10 cellular contexts compared by ENCODE assay signal in the genomic region with DNA sequence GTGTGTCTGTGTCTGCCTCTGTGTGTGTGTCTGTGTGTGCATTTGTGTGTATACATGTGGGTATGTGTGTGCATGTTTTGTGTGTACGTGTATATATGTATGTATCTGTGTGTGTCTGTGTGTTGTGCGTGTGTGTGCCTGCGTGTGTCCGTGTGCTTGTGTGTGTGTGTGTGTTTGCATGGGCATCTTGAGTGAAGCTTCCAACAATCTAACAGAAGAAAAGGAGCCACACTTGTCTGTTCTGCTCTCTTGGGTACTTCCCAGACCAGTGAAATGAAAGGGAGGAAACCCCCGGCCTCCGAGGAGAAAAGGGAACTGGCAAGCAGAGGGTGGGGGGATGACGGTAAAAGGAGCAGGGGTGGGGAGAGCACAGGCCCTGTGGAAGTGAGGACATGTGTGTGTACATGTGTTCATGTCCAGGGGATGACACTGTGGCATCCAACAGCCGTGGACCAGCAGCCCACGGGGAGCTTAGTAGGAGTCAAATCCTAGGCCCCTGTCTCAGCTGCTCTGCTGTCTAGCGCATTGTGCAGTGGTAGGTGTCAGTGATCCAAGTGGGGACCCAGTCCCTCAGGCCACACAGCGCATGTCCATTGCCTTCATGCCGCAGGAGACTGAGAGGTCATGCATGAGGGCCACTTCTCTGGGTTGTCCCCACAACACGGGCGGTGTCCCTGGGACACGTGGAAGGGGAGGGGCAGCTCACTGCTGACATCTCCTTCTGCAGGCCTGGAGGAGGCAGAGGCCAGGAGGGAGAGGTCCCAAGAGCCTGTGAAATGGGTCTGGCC. TPM values are rescaled to one million over a fixed set of nuclear protein-coding genes. Genes with fewer than 3 reads are reported as not detected.
DNase-seq lines count a peak whose midpoint lies in the region; ATAC-seq and TF ChIP-seq lines count a peak whose summit lies in the region.
"Had no signal": no experiment of that assay in that cellular context is flagged by ENCODE, and none has a peak within 500 bp of the region (broad histone marks: within the 10 kb centered on the region; RNA-seq: fewer than 3 reads in every experiment).

No MANE protein-coding gene starts in this region.

- no peaks in the 10 kb centered on the region for H4K20me1 ChIP-seq in IMR-90 (ENCODE audit: insufficient read depth, low read length)

- POLR2A ChIA-PET in IMR-90 (lab: Charles Lee; ENCODE audit: unreplicated experiment), result no interaction called here

- no peak overlapping the region for H2BK20ac ChIP-seq in IMR-90 (ENCODE audit: low read depth, low read length)

- no peak overlapping the region for H4K8ac ChIP-seq in IMR-90 (ENCODE audit: low read depth in 2 of 2, low read length in 2 of 2)

- no peak for TF ChIP-seq EP300 in ovary (IDR thresholded peaks at IDR 0.05)

- H3K9ac ChIP-seq in IMR-90 (ENCODE audit: low read depth, low read length), result no peak overlapping the region
- no peak overlapping the region for H3K9ac ChIP-seq in endodermal cell (ENCODE audit: extremely low read depth, low read length, poor library complexity, severe bottlenecking)

- H2BK5ac ChIP-seq in IMR-90 (ENCODE audit: low read depth, low read length, poor library complexity, severe bottlenecking), result peak overlapping the region; percentile 19

- H3K4me2 ChIP-seq in IMR-90 (ENCODE audit: low read depth, low read length), result no peak overlapping the region

- intact Hi-C loops in IMR-90 (cut with micrococcal nuclease), result no loop called here
- intact Hi-C loops in ovary (cut with DNase I), result no loop called here

- no peak for TF ChIP-seq POLR2A in IMR-90 (IDR thresholded peaks at IDR 0.05; ENCODE audit: low read depth, low read length)
- TF ChIP-seq POLR2A in ovary (IDR thresholded peaks at IDR 0.05), result no peak

- H3K27ac ChIP-seq in IMR-90 (ENCODE audit: insufficient read depth, low read length) (no peak overlapping the region), endodermal cell (ENCODE audit: low read depth, low read length) (no peak overlapping the region), neutrophil (peak overlapping the region; percentile 82), ovary (no peak overlapping the region)

- TF ChIP-seq RAD21 in IMR-90 (IDR thresholded peaks at IDR 0.05; ENCODE audit: low read length), result no peak

- H3K4me1 ChIP-seq in IMR-90 (ENCODE audit: control insufficient read depth, insufficient read depth, low read length), result no peaks in the 10 kb centered on the region
- H3K4me1 ChIP-seq in endodermal cell (ENCODE audit: control insufficient read depth, insufficient read depth, low read length), result no peaks in the 10 kb centered on the region
- H3K4me1 ChIP-seq in neutrophil (ENCODE audit: control insufficient read depth in 1 of 2, insufficient read depth in 1 of 2, low read depth in 1 of 2, low read length in 1 of 2), result peaks cover 78 to 98% of the 10 kb centered on the region in 2 experiments
- H3K4me1 ChIP-seq in ovary (ENCODE audit: insufficient read depth), result no peaks in the 10 kb centered on the region

- CTCF ChIA-PET in IMR-90 (lab: Yijun Ruan, JAX), result no interaction called here

- no peak overlapping the region for H2AFZ ChIP-seq in IMR-90 (replicated peaks; ENCODE audit: low read length, poor library complexity)

- H3K36me3 Mint-ChIP-seq in endodermal cell (ENCODE audit: low read depth), result no peaks in the 10 kb centered on the region

- H3K23ac ChIP-seq in IMR-90 (ENCODE audit: low read depth, low read length), result no peak overlapping the region

- no peak overlapping the region for H3K27ac Mint-ChIP-seq in endodermal cell

- H4K5ac ChIP-seq in IMR-90 (ENCODE audit: low read depth, low read length), result no peak overlapping the region

- no peak overlapping the region for H3K4me3 ChIP-seq in GM12865 (ENCODE audit: low read depth, low read length)
- H3K4me3 ChIP-seq in IMR-90 (ENCODE audit: insufficient read depth, low read depth, low read length), result no peak overlapping the region
- no peak overlapping the region for H3K4me3 ChIP-seq in endodermal cell (ENCODE audit: low read length)
- peak overlapping the region; percentile 54 to 55 for H3K4me3 ChIP-seq in neutrophil (ENCODE audit: low read depth in 1 of 2, low read length in 1 of 2)
- H3K4me3 ChIP-seq in ovary, result no peak overlapping the region

- H3K18ac ChIP-seq in IMR-90 (ENCODE audit: low read depth, low read length), result no peak overlapping the region

- no peak overlapping the region for H3K4me3 Mint-ChIP-seq in endodermal cell

- in situ Hi-C loops in IMR-90 (cut with MboI; ENCODE audit: low sequenced_read_pairs), result no loop called here

- WGBS in IMR-90 (ENCODE audit: extremely low coverage in 2 of 2, insufficient read length in 1 of 2), 2 experiments, result 62% methylated on average over 7 of the region's 15 CpGs; no CpG with 5 or more reads in 1 of the 2 experiments
- WGBS in endodermal cell (ENCODE audit: insufficient coverage in 1 of 2, insufficient read length in 1 of 2), 2 experiments, result 70 to 82% methylated on average over 7 to 15 of the region's 15 CpGs
- WGBS in ovary, 3 donors, result 64 to 71% (median 64%) methylated on average over 12 to 15 of the region's 15 CpGs

- dilution Hi-C loops in IMR-90 (cut with HindIII; ENCODE audit: low sequenced_read_pairs, unreplicated experiment), result no loop called here

- no peak overlapping the region for H3K14ac ChIP-seq in IMR-90 (replicated peaks; ENCODE audit: low read depth, low read length)

- TF ChIP-seq CTCF in GM12865 (IDR thresholded peaks at IDR 0.05; ENCODE audit: insufficient read depth, low read depth, low read length, missing control alignments) (no peak), IMR-90 (conservative IDR thresholded peaks at IDR 0.05; ENCODE audit: low read depth, low read length) (no peak), endodermal cell (conservative IDR thresholded peaks at IDR 0.05) (no peak), neutrophil (IDR thresholded peaks at IDR 0.05) (no peak), ovary (IDR thresholded peaks at IDR 0.05) (no peak)

- no peak for ATAC-seq in IMR-90 (ENCODE audit: low read depth)
- ATAC-seq in HG03039 (IDR thresholded peaks at IDR 0.05; ENCODE audit: unreplicated experiment), result no peak

- no peak overlapping the region for H2BK120ac ChIP-seq in IMR-90 (ENCODE audit: low read depth, low read length)

- peaks cover 8% of the 10 kb centered on the region for H3K27me3 Mint-ChIP-seq in endodermal cell (ENCODE audit: insufficient read depth)

- H2AK9ac ChIP-seq in IMR-90 (replicated peaks; ENCODE audit: low read depth, low read length, poor library complexity), result no peak overlapping the region

- H3K9me3 Mint-ChIP-seq in endodermal cell, result no peaks in the 10 kb centered on the region

- H3K27me3 ChIP-seq in IMR-90 (ENCODE audit: control insufficient read depth, insufficient read depth, low read length) (peaks cover 9% of the 10 kb centered on the region), endodermal cell (ENCODE audit: control insufficient read depth, insufficient read depth, low read length, poor library complexity, severe bottlenecking) (no peaks in the 10 kb centered on the region), neutrophil (no peaks in the 10 kb centered on the region), ovary (no peaks in the 10 kb centered on the region)

- BruUV-seq in IMR-90 (replicated peaks; lab: Mats Ljungman, UMichigan), result no TSS peak

- H2BK15ac ChIP-seq in IMR-90 (ENCODE audit: low read depth, low read length), result no peak overlapping the region

- no peaks in the 10 kb centered on the region for H3K9me1 ChIP-seq in IMR-90 (ENCODE audit: insufficient read depth, low read length)

- DNase-seq in GM12865 (ENCODE audit: low read depth) (peak; percentile 79), IMR-90 (no peak), endodermal cell (peak; percentile 24), ovary (no peak), islet precursor cell (no peak), NCI-H2081 (lab: John Stamatoyannopoulos, UW) (no peak)
- DNase-seq: SHP77; stimulated activated naive CD4-positive, alpha-beta T cell had no signal

- no peak overlapping the region for H3K4ac ChIP-seq in IMR-90 (ENCODE audit: low read depth, low read length)

- no peak overlapping the region for H2AK5ac ChIP-seq in IMR-90 (ENCODE audit: low read depth, low read length)

- no peaks in the 10 kb centered on the region for H3K79me1 ChIP-seq in IMR-90 (ENCODE audit: low read depth in 1 of 2, low read length in 2 of 2)

- H3K9me3 ChIP-seq in IMR-90 (ENCODE audit: control insufficient read depth, insufficient read depth, low read length) (peaks cover 2% of the 10 kb centered on the region; the same call in 1 of the 2 replicates), endodermal cell (ENCODE audit: control insufficient read depth, low read length) (no peaks in the 10 kb centered on the region), neutrophil (no peaks in the 10 kb centered on the region), ovary (no peaks in the 10 kb centered on the region)

- H3K56ac ChIP-seq in IMR-90 (ENCODE audit: extremely low read depth, insufficient read depth, low read length), result no peak overlapping the region

- H3K4me1 Mint-ChIP-seq in endodermal cell, result no peaks in the 10 kb centered on the region

- H4K91ac ChIP-seq in IMR-90 (ENCODE audit: insufficient read depth, low read depth, low read length), result no peak overlapping the region

- no peaks in the 10 kb centered on the region for H3K36me3 ChIP-seq in IMR-90 (ENCODE audit: control insufficient read depth, insufficient read depth, low read length)
- no peaks in the 10 kb centered on the region for H3K36me3 ChIP-seq in endodermal cell (ENCODE audit: control insufficient read depth, insufficient read depth, low read length)
- peaks cover 73% of the 10 kb centered on the region for H3K36me3 ChIP-seq in neutrophil
- no peaks in the 10 kb centered on the region for H3K36me3 ChIP-seq in ovary

TF ChIP-seq in IMR-90, 13 proteins besides CTCF, POLR2A, EP300 and RAD21 (continues in another document):
- TF ChIP-seq CEBPB (IDR thresholded peaks at IDR 0.05; ENCODE audit: low read depth, low read length) (no peak), BHLHE40 (IDR thresholded peaks at IDR 0.05; ENCODE audit: low read depth, low read length) (no peak)
- TF ChIP-seq, protein P1, sequence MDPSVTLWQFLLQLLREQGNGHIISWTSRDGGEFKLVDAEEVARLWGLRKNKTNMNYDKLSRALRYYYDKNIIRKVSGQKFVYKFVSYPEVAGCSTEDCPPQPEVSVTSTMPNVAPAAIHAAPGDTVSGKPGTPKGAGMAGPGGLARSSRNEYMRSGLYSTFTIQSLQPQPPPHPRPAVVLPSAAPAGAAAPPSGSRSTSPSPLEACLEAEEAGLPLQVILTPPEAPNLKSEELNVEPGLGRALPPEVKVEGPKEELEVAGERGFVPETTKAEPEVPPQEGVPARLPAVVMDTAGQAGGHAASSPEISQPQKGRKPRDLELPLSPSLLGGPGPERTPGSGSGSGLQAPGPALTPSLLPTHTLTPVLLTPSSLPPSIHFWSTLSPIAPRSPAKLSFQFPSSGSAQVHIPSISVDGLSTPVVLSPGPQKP (IDR thresholded peaks at IDR 0.05; ENCODE audit: borderline replicate concordance, low read depth, low read length), result no peak

RNA-seq across cellular contexts. Expression of gene CSF2RB, which starts 8.1 kb away (rescaled TPM):
- total RNA-seq in IMR-90 (2012; rRNA removed), result not detected in 2 replicates
- not detected in 2 replicates for polyA plus RNA-seq in IMR-90 (2012; rRNA removed)
- polyA plus RNA-seq in IMR-90 (2012; cell fraction: cytosol; rRNA removed), result not detected in 2 replicates
- polyA plus RNA-seq in IMR-90 (2012; cell fraction: nucleus; rRNA removed; ENCODE audit: low replicate concordance), result not detected in 2 replicates
- not detected for total RNA-seq in endodermal cell
- not detected for polyA plus RNA-seq in endodermal cell (2013, experiment 1 of 2)
- not detected for polyA plus RNA-seq in endodermal cell (2013, experiment 2 of 2)
- 1 to 10 TPM in 4 of 7 donors, under 1 TPM in 3; 0.53 to 2.3 (median 1.8) TPM for total RNA-seq in ovary
- 1 to 10 TPM in 1 of 2 donors, under 1 TPM in 1; 0.96 to 2.0 TPM for polyA plus RNA-seq in ovary

Comparison
In these comparisons a context has a peak if more than half of its experiments do, and no peak if none do; other contexts are left out.
1. DNase-seq: peak in GM12865 (single experiment) and endodermal cell (single experiment); none in IMR-90 (single experiment), ovary (0 of 5), islet precursor cell (single experiment) and NCI-H2081 (0 of 2).
2. H3K4me3 ChIP-seq: peak in neutrophil (2 of 2); none in GM12865 (single experiment), IMR-90 (single experiment), endodermal cell (single experiment) and ovary (single experiment).